In genomic region chr15:75201609-75202250, GRCh38 we compare ENCODE assay signal across 8 cellular contexts. TPM values are rescaled to one million over a fixed set of nuclear protein-coding genes. Genes with fewer than 3 reads are reported as not detected.
DNase-seq lines count a peak whose midpoint lies in the region; ATAC-seq lines count a peak whose summit lies in the region.

TSS of gene C15orf39 (plus strand) at chr15:75201882. CDS start at chr15:75206049, 4,167 bp downstream.

- peak; percentile 41 to 56 for DNase-seq in AML-193 (lab: John Stamatoyannopoulos, UW)
- peak; percentile 74 to 90 for DNase-seq in NOMO-1 (lab: John Stamatoyannopoulos, UW; ENCODE audit: unreplicated experiment in 2 of 2)
- peak; percentile 81 for DNase-seq in activated CD8-positive, alpha-beta memory T cell treated with anti-CD3 and anti-CD28 coated beads, Interleukin-2, amount 10 ng/mL, durations not matched to agents 7 days and 5 days
- peak; percentile 94 for DNase-seq in mesenteric fat pad (ENCODE audit: low spot score)
- DNase-seq in stimulated activated CD8-positive, alpha-beta memory T cell treated with anti-CD3 and anti-CD28 coated beads, Interleukin-15, amount 100 ng/mL, for 48 hours (ENCODE audit: low read depth in 2 of 2), result peak; percentile 66 to 69

- H3K4me1 Mint-ChIP-seq in activated CD8-positive, alpha-beta memory T cell treated with anti-CD3 and anti-CD28 coated beads, Interleukin-2, amount 10 ng/mL, durations not matched to agents 7 days and 5 days, result peaks cover 56% of the 10 kb centered on the region

- no peaks in the 10 kb centered on the region for H3K36me3 ChIP-seq in endocrine pancreas (ENCODE audit: control insufficient read depth, insufficient read depth, low read length)

- ATAC-seq in GM18873 (IDR thresholded peaks at IDR 0.05; ENCODE audit: low FRiP score, unreplicated experiment) (peak; percentile 33), HG03135 (IDR thresholded peaks at IDR 0.05; ENCODE audit: unreplicated experiment) (peak; percentile 46)
- ATAC-seq in activated CD8-positive, alpha-beta memory T cell treated with anti-CD3 and anti-CD28 coated beads, Interleukin-2, amount 10 ng/mL, durations not matched to agents 7 days and 5 days, result peak; percentile 59

- H3K4me1 ChIP-seq in endocrine pancreas (ENCODE audit: control insufficient read depth, insufficient read depth, low read length), result no peaks in the 10 kb centered on the region

- H3K9me3 Mint-ChIP-seq in activated CD8-positive, alpha-beta memory T cell treated with anti-CD3 and anti-CD28 coated beads, Interleukin-2, amount 10 ng/mL, durations not matched to agents 7 days and 5 days (ENCODE audit: low read depth), result no peaks in the 10 kb centered on the region

- no peaks in the 10 kb centered on the region for H3K27me3 Mint-ChIP-seq in activated CD8-positive, alpha-beta memory T cell treated with anti-CD3 and anti-CD28 coated beads, Interleukin-2, amount 10 ng/mL, durations not matched to agents 7 days and 5 days

- H3K9ac ChIP-seq in endocrine pancreas (ENCODE audit: control insufficient read depth, insufficient read depth, low read length), result peak within 1 kb of the TSS; percentile 95

- peak within 1 kb of the TSS; percentile 89 for H3K27ac Mint-ChIP-seq in activated CD8-positive, alpha-beta memory T cell treated with anti-CD3 and anti-CD28 coated beads, Interleukin-2, amount 10 ng/mL, durations not matched to agents 7 days and 5 days

- CTCF ChIA-PET in activated CD8-positive, alpha-beta memory T cell treated with anti-CD3 and anti-CD28 coated beads, Interleukin-2, amount 10 ng/mL, durations not matched to agents 7 days and 5 days (lab: Charles Lee), result interaction anchor here (0.7 to 4.4 kb wide), 27 partner anchors 9 to 245 kb away, joined by 3 to 29 read pairs (median 4); partner anchors contain the start of genes PPCDC and RPP25

- peak within 1 kb of the TSS; percentile 93 for H3K4me3 Mint-ChIP-seq in activated CD8-positive, alpha-beta memory T cell treated with anti-CD3 and anti-CD28 coated beads, Interleukin-2, amount 10 ng/mL, durations not matched to agents 7 days and 5 days

- no peaks in the 10 kb centered on the region for H3K27me3 ChIP-seq in endocrine pancreas (ENCODE audit: control insufficient read depth, insufficient read depth, low read length)

- no peaks in the 10 kb centered on the region for H3K9me3 ChIP-seq in endocrine pancreas (ENCODE audit: control insufficient read depth, low read length)

- H3K36me3 Mint-ChIP-seq in activated CD8-positive, alpha-beta memory T cell treated with anti-CD3 and anti-CD28 coated beads, Interleukin-2, amount 10 ng/mL, durations not matched to agents 7 days and 5 days, result peaks cover 14% of the 10 kb centered on the region

- peak within 1 kb of the TSS; percentile 45 for H3K4me3 ChIP-seq in endocrine pancreas (ENCODE audit: control insufficient read depth, insufficient read depth, low read length)

RNA-seq across cellular contexts. Expression of gene C15orf39, which starts in this region (rescaled TPM):
- total RNA-seq in activated CD8-positive, alpha-beta memory T cell treated with anti-CD3 and anti-CD28 coated beads, Interleukin-2, amount 10 ng/mL, durations not matched to agents 7 days and 5 days, result 10 to 100 TPM; 62.8 to 63.0 TPM
- 31.7 TPM for total RNA-seq in mesenteric fat pad

Comparison
In these comparisons a context has a peak if more than half of its experiments do, and no peak if none do; other contexts are left out.
1. Peak in every context shown above with its lines: DNase-seq, ATAC-seq and H3K4me3 ChIP-seq.